8 cellular contexts compared by ENCODE assay signal in genomic region chr5:10552183-10553143, GRCh38. TPM values are rescaled to one million over a fixed set of nuclear protein-coding genes. Genes with fewer than 3 reads are reported as not detected.
A peak's percentile ranks its signal among the peaks of the same experiment; 100 is the strongest.
DNase-seq lines count a peak whose midpoint lies in the region; ATAC-seq and TF ChIP-seq lines count a peak whose summit lies in the region.

No MANE protein-coding gene starts in this region.

- no peaks in the 10 kb centered on the region for H3F3A ChIP-seq in Loucy (ENCODE audit: low read depth)

- TF ChIP-seq CTCF in Loucy (conservative IDR thresholded peaks at IDR 0.05; ENCODE audit: low read length) = no peak
- TF ChIP-seq CTCF in foreskin keratinocyte (conservative IDR thresholded peaks at IDR 0.05) = no peak

- no peaks in the 10 kb centered on the region for H3K9me2 ChIP-seq in Loucy (replicated peaks; ENCODE audit: low read depth, low read length)

- no peak overlapping the region for H3K9ac ChIP-seq in Loucy (ENCODE audit: low read depth, low read length, poor library complexity, severe bottlenecking)

- H4K20me1 ChIP-seq in Loucy (ENCODE audit: insufficient read depth, low read length, poor library complexity, severe bottlenecking) = no peaks in the 10 kb centered on the region

- H3K4me2 ChIP-seq in Loucy (ENCODE audit: low read depth, low read length, poor library complexity, severe bottlenecking) = peak overlapping the region; percentile 20

- no peak overlapping the region for H3K4me3 ChIP-seq in Loucy (ENCODE audit: low read length, poor library complexity, severe bottlenecking)

- peak; percentile 75 for ATAC-seq in GM21576 (IDR thresholded peaks at IDR 0.05; ENCODE audit: unreplicated experiment)
- ATAC-seq in foreskin keratinocyte = peak; percentile 5

- no peaks in the 10 kb centered on the region for H3K27me3 ChIP-seq in Loucy (ENCODE audit: insufficient read depth, low read length, poor library complexity, severe bottlenecking)
- no peaks in the 10 kb centered on the region for H3K27me3 ChIP-seq in foreskin keratinocyte

- no peaks in the 10 kb centered on the region for H3K36me3 ChIP-seq in Loucy (ENCODE audit: insufficient read depth, low read length)

- H3K9me3 ChIP-seq in Loucy (ENCODE audit: insufficient read depth, low read depth, low read length) = no peaks in the 10 kb centered on the region

- H3K4me1 ChIP-seq in Loucy (ENCODE audit: insufficient read depth, low read length, poor library complexity, severe bottlenecking) = peaks cover 4% of the 10 kb centered on the region
- H3K4me1 ChIP-seq in foreskin keratinocyte = peaks cover 21% of the 10 kb centered on the region

- H3K79me2 ChIP-seq in Loucy (ENCODE audit: insufficient read depth, low read length) = no peaks in the 10 kb centered on the region

- H2AFZ ChIP-seq in Loucy (ENCODE audit: low read length) = peak overlapping the region; percentile 54

- DNase-seq in EH (ENCODE audit: low read depth) = peak; percentile 50
- DNase-seq in foreskin keratinocyte = peak in 1 of 2 donors; percentile 70
- no peak for DNase-seq in NCI-H1694 treated with DMSO at 0.1 percent for 48 hours (lab: John Stamatoyannopoulos, UW)
- DNase-seq in superior temporal gyrus (ENCODE audit: extremely low spot score) = no peak
- DNase-seq in NCI-H345 treated with DMSO at 0.1 percent for 48 hours (lab: John Stamatoyannopoulos, UW; ENCODE audit: unreplicated experiment) = no peak
- DNase-seq in HuH-7.5 (ENCODE audit: low spot score) = no peak

- no peak overlapping the region for H3K27ac ChIP-seq in foreskin keratinocyte

RNA-seq across cellular contexts. Expression of gene ANKRD33B, which starts 11.4 kb away (rescaled TPM):
- 1.8 and 4.3 TPM in 2 replicates for total RNA-seq in foreskin keratinocyte
- polyA plus RNA-seq in foreskin keratinocyte = 0.31 and 0.87 TPM in 2 replicates
